ENCODE assay signal across 21 cellular contexts in genomic region chr1:64790965-64791487, GRCh38.
"Had no signal": no experiment of that assay in that cellular context is flagged by ENCODE, and none has a peak within 500 bp of the region (broad histone marks: within the 10 kb centered on the region; RNA-seq: fewer than 3 reads in every experiment).

No MANE protein-coding gene starts in this region.

- H3K27ac Mint-ChIP-seq: endodermal cell; naive thymus-derived CD8-positive, alpha-beta T cell; stimulated activated memory B cell treated with anti-CD40 and anti-IgM and Interleukin-4, amounts not matched to agents 10 μg/mL and 1 μg/mL and 100 μg/mL, for 72 hours; stimulated activated naive CD8-positive, alpha-beta T cell treated with anti-CD3 and anti-CD28 coated beads, Interleukin-15, Interleukin-2, amounts not matched to agents 100 ng/mL and 50 ng/mL, for 24 hours had no signal

- H3K27ac ChIP-seq: coronary artery, gastrocnemius medialis, heart right ventricle, left ventricle myocardium inferior, lower lobe of right lung, neutrophil, psoas muscle, spleen, tibial artery, upper lobe of left lung, uterus had no signal

- H3K4me1 Mint-ChIP-seq: endodermal cell; stimulated activated memory B cell treated with anti-CD40 and anti-IgM and Interleukin-4, amounts not matched to agents 10 μg/mL and 1 μg/mL and 100 μg/mL, for 72 hours had no signal

- H3K4me3 ChIP-seq: coronary artery, gastrocnemius medialis, heart right ventricle, left ventricle myocardium inferior, lower lobe of right lung, psoas muscle, spleen, tibial artery, upper lobe of left lung, uterus had no signal

- DNase-seq: effector CD4-positive, alpha-beta T cell; endodermal cell; gastrocnemius medialis; heart right ventricle; left ventricle myocardium inferior; lower lobe of right lung; naive thymus-derived CD8-positive, alpha-beta T cell; psoas muscle; retina; spleen; stimulated activated CD4-positive, alpha-beta T cell treated with anti-CD3 and anti-CD28 coated beads, Interleukin-15, amount 100 ng/mL, for 24 hours; stimulated activated CD4-positive, alpha-beta T cell treated with anti-CD3 and anti-CD28 coated beads, Interleukin-1b, Interleukin-23, amount 100 ng/mL, for 48 hours; stimulated activated CD4-positive, alpha-beta T cell treated with anti-CD3 and anti-CD28 coated beads, Interleukin-4, amount 100 ng/mL, for 24 hours; tibial artery; upper lobe of left lung; uterus had no signal

- ATAC-seq: gastrocnemius medialis; heart right ventricle; lower lobe of right lung; naive thymus-derived CD8-positive, alpha-beta T cell; psoas muscle; sciatic nerve; stimulated activated memory B cell treated with anti-CD40 and anti-IgM and Interleukin-4, amounts not matched to agents 10 μg/mL and 1 μg/mL and 100 μg/mL, for 72 hours had no signal

- H3K9me3 ChIP-seq: gastrocnemius medialis, neutrophil, uterus had no signal

- H3K27me3 Mint-ChIP-seq: stimulated activated memory B cell treated with anti-CD40 and anti-IgM and Interleukin-4, amounts not matched to agents 10 μg/mL and 1 μg/mL and 100 μg/mL, for 72 hours; stimulated activated naive CD8-positive, alpha-beta T cell treated with anti-CD3 and anti-CD28 coated beads, Interleukin-15, Interleukin-2, amounts not matched to agents 100 ng/mL and 50 ng/mL, for 24 hours had no signal

- H3K36me3 ChIP-seq: gastrocnemius medialis, lower lobe of right lung, neutrophil, uterus had no signal

- H3K4me1 ChIP-seq: gastrocnemius medialis, heart right ventricle, left ventricle myocardium inferior, lower lobe of right lung, psoas muscle, tibial artery, upper lobe of left lung, uterus had no signal

- H3K4me3 Mint-ChIP-seq: endodermal cell; naive thymus-derived CD8-positive, alpha-beta T cell; stimulated activated memory B cell treated with anti-CD40 and anti-IgM and Interleukin-4, amounts not matched to agents 10 μg/mL and 1 μg/mL and 100 μg/mL, for 72 hours; stimulated activated naive CD8-positive, alpha-beta T cell treated with anti-CD3 and anti-CD28 coated beads, Interleukin-15, Interleukin-2, amounts not matched to agents 100 ng/mL and 50 ng/mL, for 24 hours had no signal
